Comparison of ENCODE assay signal across 1 cellular context in genomic region chr17:10844667-10845387, GRCh38.
A peak's percentile ranks its signal among the peaks of the same experiment; 100 is the strongest.
TF ChIP-seq lines count a peak whose summit lies in the region.

No MANE protein-coding gene starts in this region.

TF ChIP-seq in GM12878, 131 proteins besides CTCF, POLR2A, EP300 and RAD21 (continued from another document):
- TF ChIP-seq MAX (IDR thresholded peaks at IDR 0.05; ENCODE audit: low read depth, low read length) (no peak), MXI1 (IDR thresholded peaks at IDR 0.05; ENCODE audit: low read depth, low read length) (0 out of 2 replicates have a peak, but pooled peaks have one; percentile 15), FOXM1 (IDR thresholded peaks at IDR 0.05; ENCODE audit: low read depth, low read length) (no peak), ZNF217 (IDR thresholded peaks at IDR 0.05) (no peak), SMC3 (IDR thresholded peaks at IDR 0.05; ENCODE audit: borderline replicate concordance, low read length) (peak; percentile 89), ESRRA (IDR thresholded peaks at IDR 0.05; ENCODE audit: low read length) (no peak), IKZF1 (conservative IDR thresholded peaks at IDR 0.05) (no peak), YY1 (IDR thresholded peaks at IDR 0.05; ENCODE audit: low read depth, low read length) (peak; percentile 65), TARDBP (IDR thresholded peaks at IDR 0.05; ENCODE audit: borderline replicate concordance) (no peak), ELK1 (IDR thresholded peaks at IDR 0.05; ENCODE audit: low read depth, low read length) (no peak)
